In the genomic region with DNA sequence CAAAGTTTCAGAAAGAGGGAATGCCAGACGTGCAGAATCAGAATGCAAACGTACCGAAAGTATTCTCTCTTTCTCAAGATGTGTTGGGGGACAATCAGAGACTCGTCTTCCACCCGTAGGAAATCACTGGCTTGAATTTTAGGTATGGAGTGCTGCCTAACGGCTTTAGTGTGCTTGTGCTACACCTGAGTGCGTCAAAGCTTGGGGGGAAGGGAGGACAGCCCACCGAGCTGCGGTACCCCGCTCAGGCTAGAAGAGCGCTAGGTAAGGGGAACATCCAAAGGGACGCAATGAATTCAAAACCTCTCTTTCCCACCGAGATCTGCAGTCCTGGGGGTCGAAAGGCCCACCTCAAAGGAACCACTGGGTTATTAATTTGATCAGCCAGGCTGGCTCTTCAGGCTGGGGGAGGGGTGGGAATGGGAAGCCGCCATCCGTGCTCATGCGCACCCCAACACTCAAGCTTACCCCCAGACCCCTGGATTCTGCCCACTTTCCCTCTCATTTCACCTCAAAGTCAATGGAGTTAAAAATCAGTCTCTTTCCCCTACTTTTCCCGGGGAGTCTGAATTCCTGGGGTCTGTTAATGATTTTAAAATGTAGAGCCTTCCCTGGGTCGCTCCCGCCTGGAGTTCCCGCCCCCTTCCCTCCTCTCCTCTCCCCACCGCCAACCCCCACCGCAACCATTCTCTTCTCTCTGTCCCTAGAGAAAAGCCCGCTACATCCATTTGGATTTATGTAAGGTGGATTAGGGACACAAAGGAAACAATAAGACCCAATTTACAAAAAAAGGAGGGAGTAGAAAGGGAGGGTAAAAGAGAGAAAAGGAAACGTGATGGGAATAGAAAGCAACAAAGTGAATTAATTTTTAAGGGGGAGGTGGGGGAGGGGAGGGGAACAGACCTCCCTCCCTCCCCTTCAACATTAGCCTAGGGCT, we compare ENCODE assay signal across 10 cellular contexts. TPM values are rescaled to one million over a fixed set of nuclear protein-coding genes. Genes with fewer than 3 reads are reported as not detected.
DNase-seq lines count a peak whose midpoint lies in the region; ATAC-seq and TF ChIP-seq lines count a peak whose summit lies in the region.
"Had no signal": no experiment of that assay in that cellular context is flagged by ENCODE, and none has a peak within 500 bp of the region (broad histone marks: within the 10 kb centered on the region; RNA-seq: fewer than 3 reads in every experiment).

No MANE protein-coding gene starts in this region.

- H3K4me1 Mint-ChIP-seq in CD8-positive, alpha-beta T cell (ENCODE audit: low read depth), result peaks cover 51% of the 10 kb centered on the region

- H3K79me2 ChIP-seq in Loucy (ENCODE audit: insufficient read depth, low read length) (peaks cover 18% of the 10 kb centered on the region; the same call in 1 of the 2 replicates), trophoblast cell (ENCODE audit: control insufficient read depth, insufficient read depth, low read length, poor library complexity) (peaks cover 1% of the 10 kb centered on the region)

- no peak overlapping the region for H4K8ac ChIP-seq in trophoblast cell (ENCODE audit: low read depth, low read length)

- peaks cover 9% of the 10 kb centered on the region for H3K36me3 Mint-ChIP-seq in CD8-positive, alpha-beta T cell

- no peak overlapping the region for H3K23ac ChIP-seq in trophoblast cell (ENCODE audit: low read length)

- H3K4me3 Mint-ChIP-seq in CD8-positive, alpha-beta T cell, result peak overlapping the region; percentile 81

- H3K27me3 Mint-ChIP-seq in CD8-positive, alpha-beta T cell (ENCODE audit: low read depth), result peaks cover 47% of the 10 kb centered on the region

- H3K4me1 ChIP-seq in CD8-positive, alpha-beta T cell (ENCODE audit: insufficient read depth, low read length), result peaks cover 33% of the 10 kb centered on the region
- peaks cover 31% of the 10 kb centered on the region for H3K4me1 ChIP-seq in Loucy (ENCODE audit: insufficient read depth, low read length, poor library complexity, severe bottlenecking)
- peaks cover 16 to 54% (median 41%) of the 10 kb centered on the region in 4 donors for H3K4me1 ChIP-seq in esophagus muscularis mucosa
- H3K4me1 ChIP-seq in trophoblast cell (ENCODE audit: control insufficient read depth in 1 of 2, insufficient read depth in 2 of 2, low read length in 2 of 2), result peaks cover 4 to 11% of the 10 kb centered on the region in 2 experiments
- peaks cover 0 to 20% (median 2%) of the 10 kb centered on the region in 4 donors for H3K4me1 ChIP-seq in right lobe of liver

- no peaks in the 10 kb centered on the region for H4K20me1 ChIP-seq in Loucy (ENCODE audit: insufficient read depth, low read length, poor library complexity, severe bottlenecking)

- H3K9me3 ChIP-seq in CD8-positive, alpha-beta T cell (ENCODE audit: low read length), result no peaks in the 10 kb centered on the region
- H3K9me3 ChIP-seq in Loucy (ENCODE audit: insufficient read depth, low read depth, low read length), result no peaks in the 10 kb centered on the region
- no peaks in the 10 kb centered on the region for H3K9me3 ChIP-seq in esophagus muscularis mucosa
- H3K9me3 ChIP-seq in trophoblast cell (ENCODE audit: insufficient read depth, low read depth, low read length), result peaks cover 5% of the 10 kb centered on the region
- H3K9me3 ChIP-seq in right lobe of liver, result no peaks in the 10 kb centered on the region
- H3K9me3 ChIP-seq: mucosa of descending colon had no signal

- no peak overlapping the region for H4K12ac ChIP-seq in trophoblast cell (ENCODE audit: low read depth, low read length)

- H2BK12ac ChIP-seq in trophoblast cell (ENCODE audit: low read length), result no peak overlapping the region

- ATAC-seq in CD8-positive, alpha-beta T cell, result no peak
- no peak for ATAC-seq in right lobe of liver
- ATAC-seq: mucosa of descending colon had no signal

- H3K79me1 ChIP-seq in trophoblast cell (ENCODE audit: low read length), result peaks cover 14% of the 10 kb centered on the region

- H3K27ac ChIP-seq in CD8-positive, alpha-beta T cell (ENCODE audit: low read depth, low read length), result no peak overlapping the region
- H3K27ac ChIP-seq in esophagus muscularis mucosa (replicated peaks in 1 of 4) (no peak overlapping the region), trophoblast cell (ENCODE audit: low read depth, low read length) (no peak overlapping the region), right lobe of liver (no peak overlapping the region)
- H3K27ac ChIP-seq: KMS-11 had no signal

- no peaks in the 10 kb centered on the region for H3K9me3 Mint-ChIP-seq in CD8-positive, alpha-beta T cell

- no peak overlapping the region for H4K91ac ChIP-seq in trophoblast cell (ENCODE audit: low read depth, low read length)

- H3F3A ChIP-seq in Loucy (ENCODE audit: low read depth), result no peaks in the 10 kb centered on the region

- H3K4ac ChIP-seq in trophoblast cell (ENCODE audit: low read depth, low read length), result no peak overlapping the region

- peak overlapping the region; percentile 33 for H3K18ac ChIP-seq in trophoblast cell (ENCODE audit: low read length)

- TF ChIP-seq EP300 in esophagus muscularis mucosa (IDR thresholded peaks at IDR 0.05), result no peak

- POLR2A ChIA-PET in CD8-positive, alpha-beta T cell (lab: Charles Lee), result no interaction called here

- no peak overlapping the region for H3K14ac ChIP-seq in trophoblast cell (ENCODE audit: low read length)

- H3K4me3 ChIP-seq in CD8-positive, alpha-beta T cell (ENCODE audit: low read depth, low read length), result no peak overlapping the region
- H3K4me3 ChIP-seq in Loucy (ENCODE audit: low read length, poor library complexity, severe bottlenecking) (peak overlapping the region; percentile 88), esophagus muscularis mucosa (peak overlapping the region; percentile 70 to 83 (median 78)), trophoblast cell (ENCODE audit: low read depth, low read length) (no peak overlapping the region), right lobe of liver (no peak overlapping the region)
- H3K4me3 ChIP-seq: mucosa of descending colon had no signal

- TF ChIP-seq CTCF in CD8-positive, alpha-beta T cell (IDR thresholded peaks at IDR 0.05), result no peak
- TF ChIP-seq CTCF in Loucy (conservative IDR thresholded peaks at IDR 0.05; ENCODE audit: low read length) (no peak), esophagus muscularis mucosa (IDR thresholded peaks at IDR 0.05) (no peak), right lobe of liver (IDR thresholded peaks at IDR 0.05) (no peak)

- TF ChIP-seq POLR2A in esophagus muscularis mucosa (IDR thresholded peaks at IDR 0.05; ENCODE audit: low read depth) (no peak), right lobe of liver (IDR thresholded peaks at IDR 0.05) (no peak)

- no peak overlapping the region for H2AFZ ChIP-seq in Loucy (ENCODE audit: low read length)
- no peak overlapping the region for H2AFZ ChIP-seq in trophoblast cell (ENCODE audit: insufficient read depth, low read length, poor library complexity)

- H3K36me3 ChIP-seq in CD8-positive, alpha-beta T cell (ENCODE audit: insufficient read depth, low read length), result no peaks in the 10 kb centered on the region
- H3K36me3 ChIP-seq in Loucy (ENCODE audit: insufficient read depth, low read length) (no peaks in the 10 kb centered on the region), esophagus muscularis mucosa (no peaks in the 10 kb centered on the region), trophoblast cell (ENCODE audit: control insufficient read depth in 1 of 2, insufficient read depth in 2 of 2, low read length in 2 of 2) (no peaks in the 10 kb centered on the region), right lobe of liver (no peaks in the 10 kb centered on the region)

- peak overlapping the region; percentile 99 for H3K4me2 ChIP-seq in Loucy (ENCODE audit: low read depth, low read length, poor library complexity, severe bottlenecking)
- peak overlapping the region; percentile 90 for H3K4me2 ChIP-seq in trophoblast cell (ENCODE audit: low read length)
- H3K4me2 ChIP-seq: KMS-11 had no signal

- no peak overlapping the region for H2AK5ac ChIP-seq in trophoblast cell (ENCODE audit: low read length)

- CTCF ChIA-PET in CD8-positive, alpha-beta T cell (lab: Charles Lee), result no interaction called here

- no peaks in the 10 kb centered on the region for H3K9me2 ChIP-seq in Loucy (replicated peaks; ENCODE audit: low read depth, low read length)

- H3K27me3 ChIP-seq in CD8-positive, alpha-beta T cell (ENCODE audit: insufficient read depth, low read length), result peaks cover 21% of the 10 kb centered on the region
- H3K27me3 ChIP-seq in Loucy (ENCODE audit: insufficient read depth, low read length, poor library complexity, severe bottlenecking) (no peaks in the 10 kb centered on the region), esophagus muscularis mucosa (peaks cover 0 to 28% (median 6%) of the 10 kb centered on the region in 4 donors), trophoblast cell (ENCODE audit: insufficient read depth, low read length) (peaks cover 17% of the 10 kb centered on the region), right lobe of liver (peaks cover 3 to 24% of the 10 kb centered on the region in 2 donors)

- DNase-seq in CD8-positive, alpha-beta T cell, result no peak
- DNase-seq in esophagus muscularis mucosa (ENCODE audit: extremely low spot score) (no peak), trophoblast cell (no peak), activated gamma-delta T cell (lab: John Stamatoyannopoulos, UW) (no peak), AG08396 (ENCODE audit: low spot score) (no peak), right lobe of liver (no peak), SW 1271 (lab: John Stamatoyannopoulos, UW) (no peak)

- H3K9ac ChIP-seq in Loucy (ENCODE audit: low read depth, low read length, poor library complexity, severe bottlenecking) (no peak overlapping the region), trophoblast cell (ENCODE audit: low read length) (no peak overlapping the region)
- H3K9ac ChIP-seq: KMS-11 had no signal

- H2BK120ac ChIP-seq in trophoblast cell (ENCODE audit: insufficient read depth, low read length, poor library complexity), result no peak overlapping the region

- intact Hi-C loops in CD8-positive, alpha-beta T cell (cut with DNase I, micrococcal nuclease), result loop anchor here (5.0 kb wide), 4 partner anchors 37 to 1927 kb away; no protein-coding TSS in a partner anchor
- intact Hi-C loops in esophagus muscularis mucosa (cut with DNase I), result loop anchor here (5.0 to 10.0 kb wide), 3 partner anchors 132 to 1832 kb away; no protein-coding TSS in a partner anchor
- intact Hi-C loops in right lobe of liver (cut with DNase I), result loop anchor here (10.0 kb wide), 1 partner anchor 885 kb away; no protein-coding TSS in a partner anchor

- no peak overlapping the region for H2BK5ac ChIP-seq in trophoblast cell (ENCODE audit: low read depth, low read length, poor library complexity)

- 66% methylated on average over 25 of the region's 25 CpGs for WGBS in esophagus muscularis mucosa
- no CpG with 5 or more reads among the region's 25 CpGs for WGBS in trophoblast cell (ENCODE audit: extremely low coverage, insufficient coverage, insufficient read length)
- 21% methylated on average over 14 of the region's 25 CpGs for WGBS in right lobe of liver (ENCODE audit: insufficient coverage, low coverage, low lambda C conversion rate, missing lambda C conversion rate)

- H3K27ac Mint-ChIP-seq in CD8-positive, alpha-beta T cell, result no peak overlapping the region

RNA-seq across cellular contexts. Expression of a gene that starts 2.5 kb away (rescaled TPM):
- total RNA-seq in CD8-positive, alpha-beta T cell, result 10 to 100 TPM; 65.5 to 68.6 TPM
- total RNA-seq in esophagus muscularis mucosa, result 10 to 100 TPM; 15.4 to 25.9 (median 20.2) TPM
- 5.3 and 6.3 TPM in 2 replicates for polyA plus RNA-seq in trophoblast cell (2013)
- 1 to 10 TPM in 3 of 6 experiments, under 1 TPM in 3; 0.61 to 2.9 (median 1.0) TPM for total RNA-seq in right lobe of liver

Comparison
In these comparisons a context has a peak if more than half of its experiments do, and no peak if none do; other contexts are left out.
1. H3K4me3 ChIP-seq: peak in Loucy (single experiment) and esophagus muscularis mucosa (4 of 4); none in CD8-positive, alpha-beta T cell (single experiment), trophoblast cell (single experiment) and right lobe of liver (0 of 3).
2. RNA of a gene that starts 2.5 kb away (total RNA-seq): 65.5 to 68.6 TPM in CD8-positive, alpha-beta T cell and 15.4 to 25.9 TPM in esophagus muscularis mucosa; 0.61 to 2.9 TPM in right lobe of liver; every median in the first group is over 4 times any median in the second.